ENCODE assay signal across 29 cellular contexts in the genomic region with DNA sequence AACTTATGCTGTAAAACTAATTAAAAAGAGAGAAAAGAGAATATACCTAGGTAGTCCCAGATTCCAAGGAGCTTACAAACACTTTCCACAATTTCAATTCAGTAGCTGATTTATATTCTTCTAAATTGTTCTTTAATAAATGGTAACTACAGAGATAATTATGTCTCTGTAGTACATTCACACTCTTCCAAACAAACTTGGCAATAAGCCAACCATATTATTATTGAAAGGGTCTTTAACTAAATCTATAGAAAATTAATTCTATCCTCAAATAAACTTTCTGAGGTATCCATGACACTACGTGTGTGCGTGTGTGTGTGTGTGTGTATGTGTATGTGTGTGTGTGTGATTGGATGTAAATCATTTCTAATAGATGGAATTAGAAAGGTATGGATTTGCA.
"Had no signal": no experiment of that assay in that cellular context is flagged by ENCODE, and none has a peak within 500 bp of the region (broad histone marks: within the 10 kb centered on the region; RNA-seq: fewer than 3 reads in every experiment).

No MANE protein-coding gene starts in this region.

- DNase-seq: naive thymus-derived CD4-positive, alpha-beta T cell; natural killer cell; occipital lobe; ovary; posterior cingulate gyrus; psoas muscle; right cardiac atrium; spleen; stimulated activated CD4-positive, alpha-beta T cell treated with anti-CD3 and anti-CD28 coated beads, Interleukin-12 subunit alpha, Interleukin-12 subunit beta, amount 100 ng/mL, for 4 hours; stimulated activated CD4-positive, alpha-beta T cell treated with anti-CD3 and anti-CD28 coated beads, Interleukin-1b, Interleukin-23, amount 100 ng/mL, for 48 hours; stimulated activated CD4-positive, alpha-beta T cell treated with anti-CD3 and anti-CD28 coated beads, Interleukin-4, amount 100 ng/mL, for 1 hour; stimulated activated CD4-positive, alpha-beta T cell treated with anti-CD3 and anti-CD28 coated beads, Interleukin-4, amount 100 ng/mL, for 4 hours; stimulated activated CD8-positive, alpha-beta memory T cell treated with anti-CD3 and anti-CD28 coated beads, Interleukin-4, amount 100 ng/mL, for 48 hours; stimulated activated naive CD4-positive, alpha-beta T cell; stimulated activated naive CD8-positive, alpha-beta T cell treated with anti-CD3 and anti-CD28 coated beads, Interleukin-15, amount 100 ng/mL, for 72 hours; stimulated activated naive CD8-positive, alpha-beta T cell treated with anti-CD3 and anti-CD28 coated beads, Interleukin-15, Interleukin-2, amounts not matched to agents 100 U/mL and 50 U/mL, for 24 hours; substantia nigra; testis; tibial artery; transverse colon; upper lobe of right lung had no signal

- H3K4me1 ChIP-seq: neural progenitor cell, parathyroid adenoma, psoas muscle, spleen, suprapubic skin, testis, tibial artery, transverse colon, upper lobe of right lung, vagina had no signal

- H3K36me3 ChIP-seq: neural progenitor cell, ovary, spleen, suprapubic skin, tibial artery, transverse colon, upper lobe of right lung, vagina had no signal

- H3K9me3 ChIP-seq: ovary, psoas muscle, suprapubic skin, testis, tibial artery, transverse colon, upper lobe of right lung, vagina had no signal

- H3K4me3 ChIP-seq: neural progenitor cell, ovary, psoas muscle, skin epidermis, smooth muscle cell, spleen, suprapubic skin, testis, tibial artery, transverse colon, upper lobe of right lung, vagina had no signal

- H3K27me3 ChIP-seq: neural progenitor cell, ovary, spleen, suprapubic skin, testis, tibial artery, transverse colon, upper lobe of right lung, vagina had no signal

- H3K79me2 ChIP-seq: parathyroid adenoma had no signal

- H2AFZ ChIP-seq: neural progenitor cell, parathyroid adenoma had no signal

- H3K9ac ChIP-seq: neural progenitor cell, parathyroid adenoma had no signal

- ATAC-seq: naive thymus-derived CD4-positive, alpha-beta T cell; natural killer cell; psoas muscle; right cardiac atrium; sciatic nerve; stimulated activated memory B cell treated with anti-CD40 and anti-IgM and Interleukin-4, amounts not matched to agents 10 μg/mL and 1 μg/mL and 100 μg/mL, for 72 hours; stimulated activated naive CD8-positive, alpha-beta T cell treated with anti-CD3 and anti-CD28 coated beads, Interleukin-15, amount 100 ng/mL, for 72 hours; stimulated activated naive CD8-positive, alpha-beta T cell treated with anti-CD3 and anti-CD28 coated beads, Interleukin-15, Interleukin-2, amounts not matched to agents 100 U/mL and 50 U/mL, for 24 hours; upper lobe of right lung had no signal

- H3K4me2 ChIP-seq: neural progenitor cell, smooth muscle cell had no signal

- H3K27ac ChIP-seq: neural progenitor cell, ovary, parathyroid adenoma, psoas muscle, skin epidermis, spleen, suprapubic skin, testis, tibial artery, transverse colon, upper lobe of right lung, vagina had no signal
